15 cellular contexts compared by ENCODE assay signal in genomic region chr12:121843236-121843982, GRCh38. TPM values are rescaled to one million over a fixed set of nuclear protein-coding genes. Genes with fewer than 3 reads are reported as not detected.
"Had no signal": no experiment of that assay in that cellular context is flagged by ENCODE, and none has a peak within 500 bp of the region (broad histone marks: within the 10 kb centered on the region; RNA-seq: fewer than 3 reads in every experiment).

No MANE protein-coding gene starts in this region.

- H3K4me3 Mint-ChIP-seq: activated CD4-positive, alpha-beta memory T cell treated with anti-CD3 and anti-CD28 coated beads, Interleukin-2, amount 10 ng/mL, durations not matched to agents 7 days and 5 days; activated naive CD4-positive, alpha-beta T cell treated with anti-CD3 and anti-CD28 coated beads for 36 hours; activated naive CD8-positive, alpha-beta T cell treated with anti-CD3 and anti-CD28 coated beads, Interleukin-2, amount 50 U/mL, for 24 hours; stimulated activated memory B cell treated with anti-CD40 and anti-IgM and Interleukin-4, amounts not matched to agents 10 μg/mL and 1 μg/mL and 100 μg/mL, for 72 hours had no signal

- H3K36me3 Mint-ChIP-seq: stimulated activated memory B cell treated with anti-CD40 and anti-IgM and Interleukin-4, amounts not matched to agents 10 μg/mL and 1 μg/mL and 100 μg/mL, for 72 hours had no signal

- H3K27ac Mint-ChIP-seq: activated CD4-positive, alpha-beta memory T cell treated with anti-CD3 and anti-CD28 coated beads, Interleukin-2, amount 10 ng/mL, durations not matched to agents 7 days and 5 days; activated naive CD4-positive, alpha-beta T cell treated with anti-CD3 and anti-CD28 coated beads for 36 hours; activated naive CD8-positive, alpha-beta T cell treated with anti-CD3 and anti-CD28 coated beads, Interleukin-2, amount 50 U/mL, for 24 hours; activated T-helper 2 cell treated with anti-CD3 and anti-CD28 coated beads, Interferon-gamma antibody, Interleukin-2, Interleukin-4, amounts not matched to agents 10 μg/mL and 5 μg/mL and 100 μg/mL, durations not matched to agents 14 hours and 24 hours and 36 hours; stimulated activated memory B cell treated with anti-CD40 and anti-IgM and Interleukin-4, amounts not matched to agents 10 μg/mL and 1 μg/mL and 100 μg/mL, for 72 hours had no signal

- H3K9me3 ChIP-seq: tibial artery had no signal

- H3K27ac ChIP-seq: foreskin keratinocyte, tibial artery had no signal

- H3K4me1 ChIP-seq: foreskin keratinocyte had no signal

- DNase-seq: activated CD4-positive, alpha-beta memory T cell treated with anti-CD3 and anti-CD28 coated beads, Interleukin-2, amount 10 ng/mL, durations not matched to agents 7 days and 5 days; activated CD4-positive, alpha-beta T cell treated with anti-CD3 and anti-CD28 coated beads for 1 hour; activated CD8-positive, alpha-beta memory T cell treated with anti-CD3 and anti-CD28 coated beads, Interleukin-2, amount 50 U/mL, for 48 hours; activated naive CD4-positive, alpha-beta T cell treated with anti-CD3 and anti-CD28 coated beads for 36 hours; activated naive CD8-positive, alpha-beta T cell treated with anti-CD3 and anti-CD28 coated beads, Interleukin-2, amount 50 U/mL, for 24 hours; aorta; effector memory CD4-positive, alpha-beta T cell; foreskin keratinocyte; glutamatergic neuron; retina; T-helper 1 cell; tibial artery had no signal

- H3K27me3 ChIP-seq: foreskin keratinocyte, tibial artery had no signal

- H3K4me3 ChIP-seq: tibial artery had no signal

- H3K9me3 Mint-ChIP-seq: activated CD4-positive, alpha-beta memory T cell treated with anti-CD3 and anti-CD28 coated beads, Interleukin-2, amount 10 ng/mL, durations not matched to agents 7 days and 5 days; activated naive CD4-positive, alpha-beta T cell treated with anti-CD3 and anti-CD28 coated beads for 36 hours; activated naive CD8-positive, alpha-beta T cell treated with anti-CD3 and anti-CD28 coated beads, Interleukin-2, amount 50 U/mL, for 24 hours; activated T-helper 2 cell treated with anti-CD3 and anti-CD28 coated beads, Interferon-gamma antibody, Interleukin-2, Interleukin-4, amounts not matched to agents 10 μg/mL and 5 μg/mL and 100 μg/mL, durations not matched to agents 14 hours and 24 hours and 36 hours; stimulated activated memory B cell treated with anti-CD40 and anti-IgM and Interleukin-4, amounts not matched to agents 10 μg/mL and 1 μg/mL and 100 μg/mL, for 72 hours had no signal

- ATAC-seq: activated naive CD8-positive, alpha-beta T cell treated with anti-CD3 and anti-CD28 coated beads, Interleukin-2, amount 50 U/mL, for 24 hours; foreskin keratinocyte; stimulated activated memory B cell treated with anti-CD40 and anti-IgM and Interleukin-4, amounts not matched to agents 10 μg/mL and 1 μg/mL and 100 μg/mL, for 72 hours had no signal

- H3K36me3 ChIP-seq: tibial artery had no signal

- H3K27me3 Mint-ChIP-seq: activated CD4-positive, alpha-beta memory T cell treated with anti-CD3 and anti-CD28 coated beads, Interleukin-2, amount 10 ng/mL, durations not matched to agents 7 days and 5 days; activated naive CD8-positive, alpha-beta T cell treated with anti-CD3 and anti-CD28 coated beads, Interleukin-2, amount 50 U/mL, for 24 hours; stimulated activated memory B cell treated with anti-CD40 and anti-IgM and Interleukin-4, amounts not matched to agents 10 μg/mL and 1 μg/mL and 100 μg/mL, for 72 hours had no signal

RNA-seq across cellular contexts. Expression of gene HPD, which starts 15.2 kb away (rescaled TPM):
- total RNA-seq: activated CD4-positive, alpha-beta memory T cell treated with anti-CD3 and anti-CD28 coated beads, Interleukin-2, amount 10 ng/mL, durations not matched to agents 7 days and 5 days; activated naive CD4-positive, alpha-beta T cell treated with anti-CD3 and anti-CD28 coated beads for 36 hours; activated T-helper 2 cell treated with anti-CD3 and anti-CD28 coated beads, Interferon-gamma antibody, Interleukin-2, Interleukin-4, amounts not matched to agents 10 μg/mL and 5 μg/mL and 100 μg/mL, durations not matched to agents 14 hours and 24 hours and 36 hours; foreskin keratinocyte; lower leg skin had no signal
- polyA plus RNA-seq: foreskin keratinocyte had no signal
